Comparison of ENCODE assay signal across 6 cellular contexts in genomic region chr12:40390980-40391379, GRCh38.
"Had no signal": no experiment of that assay in that cellular context is flagged by ENCODE, and none has a peak within 500 bp of the region (broad histone marks: within the 10 kb centered on the region; RNA-seq: fewer than 3 reads in every experiment).

No MANE protein-coding gene starts in this region.

- H3K27ac ChIP-seq: HL-60 had no signal

- H3K4me1 Mint-ChIP-seq: IgD-negative memory B cell had no signal

- DNase-seq: IMR-90, KBM-7 had no signal

- H3K4me3 ChIP-seq: K562 had no signal

- ATAC-seq: K562 had no signal

- H3K9me3 Mint-ChIP-seq: IgD-negative memory B cell had no signal

- H3K27ac Mint-ChIP-seq: IgD-negative memory B cell had no signal

- FAIRE-seq: HTR-8/SVneo, K562 had no signal

- H3K4me3 Mint-ChIP-seq: IgD-negative memory B cell had no signal
